In genomic region chr10:71736570-71737355, GRCh38 we compare ENCODE assay signal across 8 cellular contexts. TPM values are rescaled to one million over a fixed set of nuclear protein-coding genes. Genes with fewer than 3 reads are reported as not detected.
A peak's percentile ranks its signal among the peaks of the same experiment; 100 is the strongest.
DNase-seq lines count a peak whose midpoint lies in the region; ATAC-seq and TF ChIP-seq lines count a peak whose summit lies in the region.

No MANE protein-coding gene starts in this region.

- H3K9me3 Mint-ChIP-seq in activated CD4-positive, alpha-beta T cell treated with anti-CD3 and anti-CD28 coated beads for 36 hours (ENCODE audit: low read depth), result peaks cover 9% of the 10 kb centered on the region

- 65% methylated on average over 7 of the region's 7 CpGs for WGBS in esophagus squamous epithelium, 2 donors
- WGBS in suprapubic skin, result 56% methylated on average over 7 of the region's 7 CpGs

- POLR2A ChIA-PET in activated CD4-positive, alpha-beta T cell treated with anti-CD3 and anti-CD28 coated beads for 36 hours (lab: Charles Lee), result interaction anchor here (0.5 to 1.5 kb wide), 3 partner anchors 9 to 35 kb away, joined by 3 to 6 read pairs (median 3); no protein-coding TSS in a partner anchor

- peak overlapping the region; percentile 22 for H3K4me3 Mint-ChIP-seq in activated CD4-positive, alpha-beta T cell treated with anti-CD3 and anti-CD28 coated beads for 36 hours
- peak overlapping the region; percentile 77 for H3K4me3 Mint-ChIP-seq in T-helper 17 cell

- no peaks in the 10 kb centered on the region for H3K27me3 Mint-ChIP-seq in activated CD4-positive, alpha-beta T cell treated with anti-CD3 and anti-CD28 coated beads for 36 hours
- no peaks in the 10 kb centered on the region for H3K27me3 Mint-ChIP-seq in T-helper 17 cell

- peaks cover 95% of the 10 kb centered on the region for H3K4me1 Mint-ChIP-seq in activated CD4-positive, alpha-beta T cell treated with anti-CD3 and anti-CD28 coated beads for 36 hours
- peaks cover 77% of the 10 kb centered on the region for H3K4me1 Mint-ChIP-seq in T-helper 17 cell

- H3K27me3 ChIP-seq in esophagus squamous epithelium, result no peaks in the 10 kb centered on the region
- no peaks in the 10 kb centered on the region for H3K27me3 ChIP-seq in suprapubic skin

- H3K27ac Mint-ChIP-seq in activated CD4-positive, alpha-beta T cell treated with anti-CD3 and anti-CD28 coated beads for 36 hours, result peak overlapping the region; percentile 97
- peak overlapping the region; percentile 96 for H3K27ac Mint-ChIP-seq in T-helper 17 cell

- CTCF ChIA-PET in activated CD4-positive, alpha-beta T cell treated with anti-CD3 and anti-CD28 coated beads for 36 hours (lab: Charles Lee), result interaction anchor here (0.6 to 1.5 kb wide), 5 partner anchors 8 to 32 kb away, joined by 3 to 5 read pairs (median 4); no protein-coding TSS in a partner anchor

- intact Hi-C loops in activated CD4-positive, alpha-beta T cell treated with anti-CD3 and anti-CD28 coated beads for 36 hours (cut with DNase I, micrococcal nuclease), result loop anchor here (1.0 to 10.0 kb wide), 4 partner anchors 9 to 912 kb away; no protein-coding TSS in a partner anchor
- intact Hi-C loops in esophagus squamous epithelium (cut with DNase I), result no loop called here

- peak; percentile 21 for ATAC-seq in activated CD4-positive, alpha-beta T cell treated with anti-CD3 and anti-CD28 coated beads for 36 hours
- peak; percentile 41 for ATAC-seq in T-helper 17 cell
- no peak for ATAC-seq in HG02870 (IDR thresholded peaks at IDR 0.05; ENCODE audit: unreplicated experiment)

- DNase-seq in activated CD4-positive, alpha-beta T cell treated with anti-CD3 and anti-CD28 coated beads for 36 hours, result no peak
- DNase-seq in activated CD4-positive, alpha-beta T cell treated with anti-CD3 and anti-CD28 coated beads for 4 hours, result no peak
- DNase-seq in T-helper 17 cell, result no peak
- no peak for DNase-seq in esophagus squamous epithelium (lab: John Stamatoyannopoulos, UW)
- no peak for DNase-seq in suprapubic skin (ENCODE audit: low spot score in 2 of 2)
- no peak for DNase-seq in GM13977 (ENCODE audit: low spot score)
- no peak for DNase-seq in NAMALWA (ENCODE audit: low spot score)

- TF ChIP-seq POLR2A in esophagus squamous epithelium (IDR thresholded peaks at IDR 0.05), result no peak
- TF ChIP-seq POLR2A in suprapubic skin (IDR thresholded peaks at IDR 0.05), result no peak

- H3K9me3 ChIP-seq in T-helper 17 cell (ENCODE audit: control insufficient read depth, low read length, poor library complexity, severe bottlenecking) (no peaks in the 10 kb centered on the region), esophagus squamous epithelium (no peaks in the 10 kb centered on the region), suprapubic skin (no peaks in the 10 kb centered on the region)

- peaks cover 20% of the 10 kb centered on the region for H3K36me3 Mint-ChIP-seq in activated CD4-positive, alpha-beta T cell treated with anti-CD3 and anti-CD28 coated beads for 36 hours (ENCODE audit: low read depth)
- H3K36me3 Mint-ChIP-seq in T-helper 17 cell (ENCODE audit: low read depth), result peaks cover 3% of the 10 kb centered on the region

- TF ChIP-seq CTCF in esophagus squamous epithelium (IDR thresholded peaks at IDR 0.05) (no peak), suprapubic skin (IDR thresholded peaks at IDR 0.05) (no peak), GM13977 (IDR thresholded peaks at IDR 0.05; ENCODE audit: extremely low read depth, insufficient read depth, missing control alignments) (no peak)

- H3K36me3 ChIP-seq in esophagus squamous epithelium (no peaks in the 10 kb centered on the region), suprapubic skin (no peaks in the 10 kb centered on the region)

- H3K4me3 ChIP-seq in esophagus squamous epithelium, result no peak overlapping the region
- H3K4me3 ChIP-seq in suprapubic skin, result no peak overlapping the region

- no peak for TF ChIP-seq EP300 in suprapubic skin (IDR thresholded peaks at IDR 0.05)

- H3K4me1 ChIP-seq in esophagus squamous epithelium, result peaks cover 45 to 75% (median 52%) of the 10 kb centered on the region in 3 donors
- H3K4me1 ChIP-seq in suprapubic skin, result peaks cover 53% of the 10 kb centered on the region

- H3K27ac ChIP-seq in esophagus squamous epithelium (peak overlapping the region; percentile 75 to 89 (median 78)), suprapubic skin (peak overlapping the region; percentile 44)

- in situ Hi-C loops in GM13977 (cut with MboI; ENCODE audit: low pct_unique_long_range_greater_than_20kb, low sequenced_read_pairs, unreplicated experiment), result no loop called here

RNA-seq across cellular contexts. Expression of gene C10orf105, which starts 17.2 kb away (rescaled TPM):
- under 1 TPM; 0.34 to 0.40 TPM for total RNA-seq in activated CD4-positive, alpha-beta T cell treated with anti-CD3 and anti-CD28 coated beads for 36 hours
- total RNA-seq in T-helper 17 cell, result under 1 TPM; 0.31 to 0.37 TPM
- total RNA-seq in esophagus squamous epithelium, result under 1 TPM in 2 of 4 donors, not detected in 2; under 0.01 to 0.15 TPM
- under 1 TPM in 2 of 4 donors, not detected in 2; 0.17 to 0.48 TPM for total RNA-seq in suprapubic skin

RNA-seq across cellular contexts. Expression of gene VSIR, which starts 36.6 kb away (rescaled TPM):
- 100 to 1,000 TPM in 1 of 2 experiments, 10 to 100 TPM in 1; 78.2 to 104 TPM for total RNA-seq in activated CD4-positive, alpha-beta T cell treated with anti-CD3 and anti-CD28 coated beads for 36 hours
- total RNA-seq in T-helper 17 cell (100 to 1,000 TPM; 119 to 124 TPM), esophagus squamous epithelium (10 to 100 TPM; 34.1 to 51.7 (median 44.8) TPM), suprapubic skin (10 to 100 TPM; 16.3 to 50.7 (median 33.6) TPM)
